22 cellular contexts compared by ENCODE assay signal in the genomic region with DNA sequence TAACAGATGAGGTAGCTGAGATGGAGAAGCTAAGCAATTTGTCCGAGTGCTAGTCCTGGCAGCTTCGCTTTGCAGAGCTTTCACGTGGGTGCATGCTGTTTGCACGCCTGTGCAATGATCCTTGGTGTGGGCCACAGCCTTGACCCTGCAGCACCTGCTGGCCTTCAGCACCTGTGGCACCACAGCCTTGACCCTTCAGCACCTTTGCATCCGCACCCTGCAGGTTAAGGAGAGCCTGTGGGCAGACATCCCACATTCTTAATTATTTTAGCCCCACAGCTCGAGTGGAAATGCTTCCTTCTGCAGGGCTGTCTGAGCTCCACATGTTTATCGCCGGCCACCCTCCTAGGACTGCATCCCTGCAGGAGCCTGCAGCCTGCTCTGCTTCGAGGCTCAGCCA. TPM values are rescaled to one million over a fixed set of nuclear protein-coding genes. Genes with fewer than 3 reads are reported as not detected.
DNase-seq lines count a peak whose midpoint lies in the region; ATAC-seq and TF ChIP-seq lines count a peak whose summit lies in the region.
"Had no signal": no experiment of that assay in that cellular context is flagged by ENCODE, and none has a peak within 500 bp of the region (broad histone marks: within the 10 kb centered on the region; RNA-seq: fewer than 3 reads in every experiment).

No MANE protein-coding gene starts in this region.

- no peak overlapping the region for H4K8ac ChIP-seq in trophoblast cell (ENCODE audit: low read depth, low read length)

- H3K36me3 Mint-ChIP-seq in activated naive CD4-positive, alpha-beta T cell treated with anti-CD3 and anti-CD28 coated beads, Interleukin-2, amount 50 U/mL, for 24 hours, result peaks cover 23% of the 10 kb centered on the region

- H3K79me1 ChIP-seq in trophoblast cell (ENCODE audit: low read length), result no peaks in the 10 kb centered on the region

- peak overlapping the region; percentile 69 for H3K23ac ChIP-seq in trophoblast cell (ENCODE audit: low read length)

- no peak overlapping the region for H3K27ac Mint-ChIP-seq in activated naive CD4-positive, alpha-beta T cell treated with anti-CD3 and anti-CD28 coated beads, Interleukin-2, amount 50 U/mL, for 24 hours
- H3K27ac Mint-ChIP-seq: memory B cell had no signal

- H3K18ac ChIP-seq in trophoblast cell (ENCODE audit: low read length), result no peak overlapping the region

- H3K9ac ChIP-seq in trophoblast cell (ENCODE audit: low read length), result no peak overlapping the region

- H3K4me2 ChIP-seq in trophoblast cell (ENCODE audit: low read length), result no peak overlapping the region

- H2AFZ ChIP-seq in trophoblast cell (ENCODE audit: insufficient read depth, low read length, poor library complexity), result no peak overlapping the region

- DNase-seq in activated CD8-positive, alpha-beta memory T cell treated with anti-CD3 and anti-CD28 coated beads for 24 hours, result peak; percentile 55
- no peak for DNase-seq in activated CD8-positive, alpha-beta memory T cell treated with anti-CD3 and anti-CD28 coated beads, Interleukin-2, amount 50 U/mL, for 4 hours
- DNase-seq in RWPE1 (ENCODE audit: low spot score) (no peak), trophoblast cell (no peak), kidney tubule cell (ENCODE audit: low spot score) (no peak), NCI-H187 treated with DMSO at 0.1 percent for 48 hours (lab: John Stamatoyannopoulos, UW) (no peak)
- DNase-seq: C1 segment of cervical spinal cord; central memory CD4-positive, alpha-beta T cell; effector CD4-positive, alpha-beta T cell; H7; NCI-H1092 treated with DMSO at 0.1 percent for 48 hours; NCI-H2107; NCI-H526; posterior cingulate gyrus; substantia nigra had no signal

- no peaks in the 10 kb centered on the region for H3K9me3 Mint-ChIP-seq in activated naive CD4-positive, alpha-beta T cell treated with anti-CD3 and anti-CD28 coated beads, Interleukin-2, amount 50 U/mL, for 24 hours
- H3K9me3 Mint-ChIP-seq: memory B cell, nephron had no signal

- no peaks in the 10 kb centered on the region for H3K9me3 ChIP-seq in trophoblast cell (ENCODE audit: insufficient read depth, low read depth, low read length)
- H3K9me3 ChIP-seq: gastroesophageal sphincter had no signal

- H3K4ac ChIP-seq in trophoblast cell (ENCODE audit: low read depth, low read length), result peak overlapping the region; percentile 50

- H2BK120ac ChIP-seq in trophoblast cell (ENCODE audit: insufficient read depth, low read length, poor library complexity), result no peak overlapping the region

- ATAC-seq in HG03135 (IDR thresholded peaks at IDR 0.05; ENCODE audit: unreplicated experiment), result no peak
- ATAC-seq: esophagus mucosa, gastroesophageal sphincter, GM12878 had no signal

- peaks cover 94% of the 10 kb centered on the region for H3K4me1 Mint-ChIP-seq in activated naive CD4-positive, alpha-beta T cell treated with anti-CD3 and anti-CD28 coated beads, Interleukin-2, amount 50 U/mL, for 24 hours

- no peaks in the 10 kb centered on the region for H3K27me3 Mint-ChIP-seq in activated naive CD4-positive, alpha-beta T cell treated with anti-CD3 and anti-CD28 coated beads, Interleukin-2, amount 50 U/mL, for 24 hours
- H3K27me3 Mint-ChIP-seq: memory B cell had no signal

- H4K91ac ChIP-seq in trophoblast cell (ENCODE audit: low read depth, low read length), result no peak overlapping the region

- H3K79me2 ChIP-seq in trophoblast cell (ENCODE audit: control insufficient read depth, insufficient read depth, low read length, poor library complexity), result peaks cover 18% of the 10 kb centered on the region

- H3K27me3 ChIP-seq in trophoblast cell (ENCODE audit: insufficient read depth, low read length), result no peaks in the 10 kb centered on the region
- H3K27me3 ChIP-seq: gastroesophageal sphincter had no signal

- TF ChIP-seq CTCF in RWPE1 (conservative IDR thresholded peaks at IDR 0.05; ENCODE audit: low read depth), result no peak

- no peak overlapping the region for H2BK5ac ChIP-seq in trophoblast cell (ENCODE audit: low read depth, low read length, poor library complexity)

- H3K27ac ChIP-seq in RWPE1 (0 out of 2 replicates have a peak overlapping the region, but pooled peaks have one; percentile 17), trophoblast cell (ENCODE audit: low read depth, low read length) (no peak overlapping the region)
- H3K27ac ChIP-seq: gastroesophageal sphincter had no signal

- no peak overlapping the region for H2AK5ac ChIP-seq in trophoblast cell (ENCODE audit: low read length)

- no peak overlapping the region for H3K14ac ChIP-seq in trophoblast cell (ENCODE audit: low read length)

- H2BK12ac ChIP-seq in trophoblast cell (ENCODE audit: low read length), result no peak overlapping the region

- WGBS in trophoblast cell (ENCODE audit: extremely low coverage, insufficient coverage, insufficient read length), result no CpG with 5 or more reads among the region's 9 CpGs

- H3K36me3 ChIP-seq in trophoblast cell (ENCODE audit: control insufficient read depth in 1 of 2, insufficient read depth in 2 of 2, low read length in 2 of 2), result peaks cover 8 to 10% of the 10 kb centered on the region in 2 experiments

- CTCF ChIA-PET in RWPE1 (lab: Yijun Ruan, JAX), result interaction anchor here (0.5 kb wide), 1 partner anchor 429 kb away, joined by 4 read pairs; no protein-coding TSS in a partner anchor

- peak overlapping the region; percentile 62 for H3K4me3 Mint-ChIP-seq in activated naive CD4-positive, alpha-beta T cell treated with anti-CD3 and anti-CD28 coated beads, Interleukin-2, amount 50 U/mL, for 24 hours
- H3K4me3 Mint-ChIP-seq: memory B cell, nephron had no signal

- POLR2A ChIA-PET in RWPE1 (lab: Yijun Ruan, JAX; ENCODE audit: low non-redundant PET), result no interaction called here

- H3K4me1 ChIP-seq in trophoblast cell (ENCODE audit: control insufficient read depth in 1 of 2, insufficient read depth in 2 of 2, low read length in 2 of 2), result peaks cover 4% of the 10 kb centered on the region in 2 experiments

- H3K4me3 ChIP-seq in trophoblast cell (ENCODE audit: low read depth, low read length), result no peak overlapping the region
- H3K4me3 ChIP-seq: gastroesophageal sphincter, GM12878 had no signal

- H4K12ac ChIP-seq in trophoblast cell (ENCODE audit: low read depth, low read length), result no peak overlapping the region

RNA-seq across cellular contexts. Expression of gene NCK2, which starts 19.3 kb away (rescaled TPM):
- polyA plus RNA-seq in trophoblast cell (2013), result 48.7 and 51.4 TPM in 2 replicates
